ENCODE assay signal across 13 cellular contexts in the genomic region with DNA sequence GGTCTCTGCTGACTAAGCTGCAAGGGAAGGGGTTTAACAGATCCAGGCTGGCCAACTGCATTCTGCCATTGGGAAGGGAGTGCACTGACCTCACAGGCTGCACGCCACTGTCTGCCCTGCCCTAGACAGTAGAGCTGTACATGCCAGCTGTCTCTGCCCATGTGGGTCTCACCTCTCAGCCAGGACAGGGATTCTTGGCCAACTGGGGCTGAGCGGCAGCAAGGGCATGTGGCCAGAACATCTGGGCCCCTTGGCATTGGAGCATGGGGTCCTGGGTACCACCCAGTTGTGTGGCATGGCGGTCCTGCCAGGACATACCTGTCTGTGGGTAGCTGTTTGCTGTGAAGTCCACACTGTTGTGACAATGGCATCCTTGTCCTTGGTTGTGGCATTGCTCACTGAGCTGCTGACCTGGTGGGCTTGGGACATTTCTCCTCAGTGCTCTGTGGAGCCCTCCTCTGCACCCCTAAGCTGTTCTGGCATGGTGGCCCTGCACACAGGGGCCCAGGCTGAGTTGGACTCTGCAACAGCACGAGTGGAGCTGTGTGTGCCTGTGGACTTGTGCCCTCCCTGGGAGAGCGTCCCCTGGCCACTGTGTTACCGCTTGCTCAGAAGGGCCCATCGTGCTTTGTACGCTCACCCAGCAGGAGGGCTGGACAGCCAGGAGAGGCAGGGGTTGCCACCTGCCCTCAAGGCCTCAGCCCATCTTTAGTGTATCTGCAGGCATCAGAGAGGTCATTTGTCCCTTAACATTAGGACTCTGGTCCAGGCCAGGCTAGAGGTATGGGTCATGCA. TPM values are rescaled to one million over a fixed set of nuclear protein-coding genes. Genes with fewer than 3 reads are reported as not detected.
DNase-seq lines count a peak whose midpoint lies in the region; ATAC-seq and TF ChIP-seq lines count a peak whose summit lies in the region.
"Had no signal": no experiment of that assay in that cellular context is flagged by ENCODE, and none has a peak within 500 bp of the region (broad histone marks: within the 10 kb centered on the region; RNA-seq: fewer than 3 reads in every experiment).

No MANE protein-coding gene starts in this region.

- H3K4me2 ChIP-seq in fibroblast of lung (ENCODE audit: extremely low read depth, insufficient read depth, low read length): no peak overlapping the region

- peaks cover 93% of the 10 kb centered on the region for H3K4me1 Mint-ChIP-seq in activated CD4-positive, alpha-beta memory T cell treated with anti-CD3 and anti-CD28 coated beads for 36 hours (ENCODE audit: low read depth)

- H3K27ac ChIP-seq in fibroblast of lung (ENCODE audit: insufficient read depth, low read length) (peak overlapping the region; percentile 98), skeletal muscle tissue (ENCODE audit: low read depth, low read length) (peak overlapping the region; percentile 95)

- peaks cover 63% of the 10 kb centered on the region for H3K36me3 Mint-ChIP-seq in activated CD4-positive, alpha-beta memory T cell treated with anti-CD3 and anti-CD28 coated beads for 36 hours

- H3K4me3 Mint-ChIP-seq in activated CD4-positive, alpha-beta memory T cell treated with anti-CD3 and anti-CD28 coated beads for 36 hours: no peak overlapping the region
- H3K4me3 Mint-ChIP-seq: brain had no signal

- H3K27me3 Mint-ChIP-seq in activated CD4-positive, alpha-beta memory T cell treated with anti-CD3 and anti-CD28 coated beads for 36 hours: no peaks in the 10 kb centered on the region
- H3K27me3 Mint-ChIP-seq: brain had no signal

- POLR2A ChIA-PET in activated CD4-positive, alpha-beta memory T cell treated with anti-CD3 and anti-CD28 coated beads for 36 hours (lab: Charles Lee): interaction anchor here (0.9 kb wide), 1 partner anchor 46 kb away, joined by 4 read pairs; a partner anchor contains a TSS

- peaks cover 71% of the 10 kb centered on the region for H3K79me2 ChIP-seq in fibroblast of lung (ENCODE audit: control insufficient read depth, insufficient read depth, low read length)

- H3K27me3 ChIP-seq in fibroblast of lung (ENCODE audit: control insufficient read depth, insufficient read depth, low read length): no peaks in the 10 kb centered on the region
- no peaks in the 10 kb centered on the region for H3K27me3 ChIP-seq in skeletal muscle tissue (ENCODE audit: control insufficient read depth in 3 of 3, insufficient read depth in 3 of 3, low read length in 3 of 3)

- H3K4me3 ChIP-seq in fibroblast of lung (replicated peaks in 1 of 4; ENCODE audit: control extremely low read depth in 1 of 4, insufficient read depth in 1 of 4, low read depth in 3 of 4, low read length in 4 of 4) (no peak overlapping the region), skeletal muscle tissue (ENCODE audit: low read length in 3 of 3) (peak overlapping the region in 1 of 3 donors; percentile 22)

- ATAC-seq in GM18873 (IDR thresholded peaks at IDR 0.05; ENCODE audit: low FRiP score, unreplicated experiment): no peak
- ATAC-seq: esophagus mucosa had no signal

- H2AFZ ChIP-seq in fibroblast of lung (ENCODE audit: low read length): no peak overlapping the region

- peaks cover 8% of the 10 kb centered on the region for H3K9me3 Mint-ChIP-seq in activated CD4-positive, alpha-beta memory T cell treated with anti-CD3 and anti-CD28 coated beads for 36 hours

- H3K4me1 ChIP-seq in fibroblast of lung (ENCODE audit: control insufficient read depth, extremely low read depth, insufficient read depth, low read length) (peaks cover 53% of the 10 kb centered on the region), skeletal muscle tissue (ENCODE audit: control insufficient read depth in 3 of 3, insufficient read depth in 3 of 3, low read length in 3 of 3) (peaks cover 85 to 94% (median 92%) of the 10 kb centered on the region in 3 donors)

- peak overlapping the region; percentile 3 for H3K27ac Mint-ChIP-seq in activated CD4-positive, alpha-beta memory T cell treated with anti-CD3 and anti-CD28 coated beads for 36 hours

- H3K36me3 ChIP-seq in fibroblast of lung (ENCODE audit: control insufficient read depth, insufficient read depth, low read length) (peaks cover 22% of the 10 kb centered on the region), skeletal muscle tissue (ENCODE audit: control insufficient read depth in 3 of 3, insufficient read depth in 3 of 3, low read length in 3 of 3) (peaks cover 5 to 29% (median 20%) of the 10 kb centered on the region in 3 donors)

- H3K9me3 ChIP-seq in fibroblast of lung (ENCODE audit: control insufficient read depth, insufficient read depth, low read depth, low read length) (no peaks in the 10 kb centered on the region), skeletal muscle tissue (ENCODE audit: control insufficient read depth in 3 of 3, low read length in 3 of 3) (no peaks in the 10 kb centered on the region)

- no peak for TF ChIP-seq CTCF in fibroblast of lung (conservative IDR thresholded peaks at IDR 0.05 in 1 of 2, IDR thresholded peaks at IDR 0.05 in 1 of 2; ENCODE audit: low read depth in 1 of 2, low read length in 2 of 2)

- intact Hi-C loops in activated CD4-positive, alpha-beta memory T cell treated with anti-CD3 and anti-CD28 coated beads for 36 hours (cut with micrococcal nuclease): loop anchor here (5.0 kb wide), 1 partner anchor 232 kb away; a partner anchor contains a TSS

- no peak overlapping the region for H3K9ac ChIP-seq in fibroblast of lung (ENCODE audit: insufficient read depth, low read length)
- H3K9ac ChIP-seq in skeletal muscle tissue (ENCODE audit: low read depth in 1 of 3, low read length in 3 of 3): peak overlapping the region in 2 of 3 donors; percentile 13 to 84

- DNase-seq in D341Med (ENCODE audit: low spot score) (peak; percentile 12), fibroblast of lung (ENCODE audit: low read depth in 2 of 2) (no peak), cerebellum (ENCODE audit: low spot score) (no peak), Ammon's horn (ENCODE audit: low spot score) (no peak)
- no peak for DNase-seq in activated CD4-positive, alpha-beta memory T cell treated with anti-CD3 and anti-CD28 coated beads for 36 hours
- DNase-seq in stimulated activated CD4-positive, alpha-beta T cell treated with anti-CD3 and anti-CD28 coated beads, Interleukin-2, amount 100 ng/mL, for 24 hours: no peak
- DNase-seq: COR-L47, NCI-H1048, NCI-H446 had no signal

- H4K20me1 ChIP-seq in fibroblast of lung (ENCODE audit: control insufficient read depth, extremely low read depth, insufficient read depth, low read length): no peaks in the 10 kb centered on the region

- CTCF ChIA-PET in activated CD4-positive, alpha-beta memory T cell treated with anti-CD3 and anti-CD28 coated beads for 36 hours (lab: Charles Lee): interaction anchor here (3.6 to 16.7 kb wide), 2 partner anchors 14 to 45 kb away, joined by 28 to 292 read pairs; a partner anchor contains a TSS

RNA-seq across cellular contexts. Expression of a gene that starts 46.7 kb away (rescaled TPM):
- 10 to 100 TPM; 93.3 to 97.4 TPM for total RNA-seq in activated CD4-positive, alpha-beta memory T cell treated with anti-CD3 and anti-CD28 coated beads for 36 hours
- total RNA-seq in fibroblast of lung (15.7 and 28.6 TPM in 2 replicates), skeletal muscle tissue (16.7 TPM), cerebellum (36.7 TPM)
- polyA plus RNA-seq in fibroblast of lung: 28.6 and 37.9 TPM in 2 replicates
- 56.0 and 61.8 TPM in 2 replicates for polyA plus RNA-seq in fibroblast of lung (2012)
- polyA minus RNA-seq in fibroblast of lung (ENCODE audit: low replicate concordance): 108 and 110 TPM in 2 replicates

RNA-seq across cellular contexts. Expression of a gene that starts 58.5 kb away (rescaled TPM):
- total RNA-seq in activated CD4-positive, alpha-beta memory T cell treated with anti-CD3 and anti-CD28 coated beads for 36 hours: 10 to 100 TPM; 23.3 to 25.5 TPM
- total RNA-seq in fibroblast of lung (32.4 and 35.3 TPM in 2 replicates), skeletal muscle tissue (35.5 TPM), cerebellum (53.0 TPM)
- polyA plus RNA-seq in fibroblast of lung: 17.4 and 19.2 TPM in 2 replicates
- 14.1 and 18.1 TPM in 2 replicates for polyA plus RNA-seq in fibroblast of lung (2012)
- polyA minus RNA-seq in fibroblast of lung (ENCODE audit: low replicate concordance): 24.9 and 35.4 TPM in 2 replicates
